In the genomic region with DNA sequence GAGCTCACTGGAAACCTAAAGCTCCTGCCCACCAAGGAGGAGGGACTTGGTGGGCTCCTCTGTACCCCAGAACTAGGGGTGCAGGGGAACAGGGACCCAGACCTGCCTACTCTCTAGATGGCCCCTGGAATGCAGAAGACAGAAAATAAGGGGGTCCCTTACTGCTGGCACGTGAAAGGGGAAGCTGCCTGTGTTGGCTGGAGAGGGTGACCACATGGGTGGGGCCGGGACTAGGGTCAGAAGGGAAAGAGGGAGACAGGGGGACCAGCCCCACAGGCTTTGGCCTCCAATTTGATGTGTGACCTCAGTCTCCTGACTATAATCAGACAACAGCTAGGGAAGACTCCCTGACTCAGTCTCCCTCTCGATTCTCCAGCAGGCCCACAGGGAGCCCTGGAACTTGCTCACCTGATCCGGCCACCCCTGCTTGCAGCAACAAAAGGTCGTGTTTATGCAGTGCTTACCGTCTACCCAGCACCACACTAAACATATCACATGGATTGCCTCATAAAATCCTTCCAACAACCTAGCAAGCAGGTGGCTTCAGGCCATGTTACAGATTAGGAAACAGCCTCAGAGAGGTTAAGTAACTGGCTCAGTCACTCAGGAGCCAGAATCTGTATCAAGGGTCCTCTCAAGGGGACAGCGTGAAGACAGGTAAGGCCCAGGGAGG, we compare ENCODE assay signal across 1 cellular context.
TF ChIP-seq lines count a peak whose summit lies in the region.

No MANE protein-coding gene starts in this region.

TF ChIP-seq in K562, 482 proteins besides CTCF, POLR2A, EP300 and RAD21 (continues in another document):
- TF ChIP-seq, protein P1, sequence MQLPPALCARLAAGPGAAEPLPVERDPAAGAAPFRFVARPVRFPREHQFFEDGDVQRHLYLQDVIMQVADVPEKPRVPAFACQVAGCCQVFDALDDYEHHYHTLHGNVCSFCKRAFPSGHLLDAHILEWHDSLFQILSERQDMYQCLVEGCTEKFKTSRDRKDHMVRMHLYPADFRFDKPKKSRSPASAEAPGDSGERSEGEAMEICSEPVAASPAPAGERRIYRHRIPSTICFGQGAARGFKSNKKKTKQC (CRISPR knock-in tag; IDR thresholded peaks at IDR 0.05), result 0 out of 2 replicates have a peak, but pooled peaks have one; percentile 13
- TF ChIP-seq RBM34 (IDR thresholded peaks at IDR 0.05; ENCODE audit: borderline replicate concordance, insufficient read depth, low read length), result no peak
- TF ChIP-seq THRAP3 (IDR thresholded peaks at IDR 0.05; ENCODE audit: borderline replicate concordance), result no peak
- TF ChIP-seq PML (IDR thresholded peaks at IDR 0.05; ENCODE audit: low read length), result no peak
- TF ChIP-seq ZNF699 (CRISPR knock-in tag; IDR thresholded peaks at IDR 0.05; ENCODE audit: insufficient replicate concordance), result no peak
- TF ChIP-seq, protein P2, sequence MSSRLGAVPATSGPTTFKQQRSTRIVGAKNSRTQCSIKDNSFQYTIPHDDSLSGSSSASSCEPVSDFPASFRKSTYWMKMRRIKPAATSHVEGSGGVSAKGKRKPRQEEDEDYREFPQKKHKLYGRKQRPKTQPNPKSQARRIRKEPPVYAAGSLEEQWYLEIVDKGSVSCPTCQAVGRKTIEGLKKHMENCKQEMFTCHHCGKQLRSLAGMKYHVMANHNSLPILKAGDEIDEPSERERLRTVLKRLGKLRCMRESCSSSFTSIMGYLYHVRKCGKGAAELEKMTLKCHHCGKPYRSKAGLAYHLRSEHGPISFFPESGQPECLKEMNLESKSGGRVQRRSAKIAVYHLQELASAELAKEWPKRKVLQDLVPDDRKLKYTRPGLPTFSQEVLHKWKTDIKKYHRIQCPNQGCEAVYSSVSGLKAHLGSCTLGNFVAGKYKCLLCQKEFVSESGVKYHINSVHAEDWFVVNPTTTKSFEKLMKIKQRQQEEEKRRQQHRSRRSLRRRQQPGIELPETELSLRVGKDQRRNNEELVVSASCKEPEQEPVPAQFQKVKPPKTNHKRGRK (tag; IDR thresholded peaks at IDR 0.05), result no peak
- TF ChIP-seq MTF1 (CRISPR knock-in tag; IDR thresholded peaks at IDR 0.05; ENCODE audit: borderline replicate concordance), result no peak
- no peak for TF ChIP-seq CBFA2T2 (conservative IDR thresholded peaks at IDR 0.05)
- no peak for TF ChIP-seq STAG1 (CRISPR knock-in tag; IDR thresholded peaks at IDR 0.05; ENCODE audit: borderline replicate concordance)
- TF ChIP-seq POLR2G (IDR thresholded peaks at IDR 0.05; ENCODE audit: low read depth, low read length), result no peak
- no peak for TF ChIP-seq ZNF408 (CRISPR knock-in tag; IDR thresholded peaks at IDR 0.05; ENCODE audit: low read depth)
- no peak for TF ChIP-seq ZNF41 (CRISPR knock-in tag; conservative IDR thresholded peaks at IDR 0.05)
- TF ChIP-seq, protein P3, sequence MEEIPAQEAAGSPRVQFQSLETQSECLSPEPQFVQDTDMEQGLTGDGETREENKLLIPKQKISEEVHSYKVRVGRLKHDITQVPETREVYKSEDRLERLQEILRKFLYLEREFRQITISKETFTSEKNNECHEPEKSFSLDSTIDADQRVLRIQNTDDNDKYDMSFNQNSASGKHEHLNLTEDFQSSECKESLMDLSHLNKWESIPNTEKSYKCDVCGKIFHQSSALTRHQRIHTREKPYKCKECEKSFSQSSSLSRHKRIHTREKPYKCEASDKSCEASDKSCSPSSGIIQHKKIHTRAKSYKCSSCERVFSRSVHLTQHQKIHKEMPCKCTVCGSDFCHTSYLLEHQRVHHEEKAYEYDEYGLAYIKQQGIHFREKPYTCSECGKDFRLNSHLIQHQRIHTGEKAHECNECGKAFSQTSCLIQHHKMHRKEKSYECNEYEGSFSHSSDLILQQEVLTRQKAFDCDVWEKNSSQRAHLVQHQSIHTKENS (CRISPR knock-in tag; IDR thresholded peaks at IDR 0.05), result no peak
- TF ChIP-seq LARP7 (IDR thresholded peaks at IDR 0.05), result no peak
- TF ChIP-seq, protein P4, sequence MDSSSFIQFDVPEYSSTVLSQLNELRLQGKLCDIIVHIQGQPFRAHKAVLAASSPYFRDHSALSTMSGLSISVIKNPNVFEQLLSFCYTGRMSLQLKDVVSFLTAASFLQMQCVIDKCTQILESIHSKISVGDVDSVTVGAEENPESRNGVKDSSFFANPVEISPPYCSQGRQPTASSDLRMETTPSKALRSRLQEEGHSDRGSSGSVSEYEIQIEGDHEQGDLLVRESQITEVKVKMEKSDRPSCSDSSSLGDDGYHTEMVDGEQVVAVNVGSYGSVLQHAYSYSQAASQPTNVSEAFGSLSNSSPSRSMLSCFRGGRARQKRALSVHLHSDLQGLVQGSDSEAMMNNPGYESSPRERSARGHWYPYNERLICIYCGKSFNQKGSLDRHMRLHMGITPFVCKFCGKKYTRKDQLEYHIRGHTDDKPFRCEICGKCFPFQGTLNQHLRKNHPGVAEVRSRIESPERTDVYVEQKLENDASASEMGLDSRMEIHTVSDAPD (CRISPR knock-in tag; IDR thresholded peaks at IDR 0.05), result no peak
- peak; percentile 54; the same call in 1 of the 2 replicates for TF ChIP-seq ZNF589 (CRISPR knock-in tag; IDR thresholded peaks at IDR 0.05; ENCODE audit: low read depth)
- TF ChIP-seq, protein P5, sequence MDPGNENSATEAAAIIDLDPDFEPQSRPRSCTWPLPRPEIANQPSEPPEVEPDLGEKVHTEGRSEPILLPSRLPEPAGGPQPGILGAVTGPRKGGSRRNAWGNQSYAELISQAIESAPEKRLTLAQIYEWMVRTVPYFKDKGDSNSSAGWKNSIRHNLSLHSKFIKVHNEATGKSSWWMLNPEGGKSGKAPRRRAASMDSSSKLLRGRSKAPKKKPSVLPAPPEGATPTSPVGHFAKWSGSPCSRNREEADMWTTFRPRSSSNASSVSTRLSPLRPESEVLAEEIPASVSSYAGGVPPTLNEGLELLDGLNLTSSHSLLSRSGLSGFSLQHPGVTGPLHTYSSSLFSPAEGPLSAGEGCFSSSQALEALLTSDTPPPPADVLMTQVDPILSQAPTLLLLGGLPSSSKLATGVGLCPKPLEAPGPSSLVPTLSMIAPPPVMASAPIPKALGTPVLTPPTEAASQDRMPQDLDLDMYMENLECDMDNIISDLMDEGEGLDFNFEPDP (CRISPR knock-in tag; IDR thresholded peaks at IDR 0.05), result no peak
- 0 out of 2 replicates have a peak, but pooled peaks have one; percentile 32 for TF ChIP-seq ZBTB1 (CRISPR knock-in tag; IDR thresholded peaks at IDR 0.05; ENCODE audit: borderline replicate concordance, low read depth)
- no peak for TF ChIP-seq SMAD2 (IDR thresholded peaks at IDR 0.05; ENCODE audit: low read depth, low read length)
- no peak for TF ChIP-seq HNRNPLL (IDR thresholded peaks at IDR 0.05; ENCODE audit: low read depth, low read length, poor library complexity, severe bottlenecking)
- no peak for TF ChIP-seq U2AF1 (optimal IDR thresholded peaks at IDR 0.05; ENCODE audit: low read depth, low read length)
- no peak for TF ChIP-seq MEF2A (IDR thresholded peaks at IDR 0.05; ENCODE audit: control insufficient read depth, low read depth, low read length)
- no peak for TF ChIP-seq ZZZ3 (IDR thresholded peaks at IDR 0.05)
- no peak for TF ChIP-seq ILK (tag; IDR thresholded peaks at IDR 0.05; ENCODE audit: borderline replicate concordance, low read depth)
- TF ChIP-seq, protein P6, sequence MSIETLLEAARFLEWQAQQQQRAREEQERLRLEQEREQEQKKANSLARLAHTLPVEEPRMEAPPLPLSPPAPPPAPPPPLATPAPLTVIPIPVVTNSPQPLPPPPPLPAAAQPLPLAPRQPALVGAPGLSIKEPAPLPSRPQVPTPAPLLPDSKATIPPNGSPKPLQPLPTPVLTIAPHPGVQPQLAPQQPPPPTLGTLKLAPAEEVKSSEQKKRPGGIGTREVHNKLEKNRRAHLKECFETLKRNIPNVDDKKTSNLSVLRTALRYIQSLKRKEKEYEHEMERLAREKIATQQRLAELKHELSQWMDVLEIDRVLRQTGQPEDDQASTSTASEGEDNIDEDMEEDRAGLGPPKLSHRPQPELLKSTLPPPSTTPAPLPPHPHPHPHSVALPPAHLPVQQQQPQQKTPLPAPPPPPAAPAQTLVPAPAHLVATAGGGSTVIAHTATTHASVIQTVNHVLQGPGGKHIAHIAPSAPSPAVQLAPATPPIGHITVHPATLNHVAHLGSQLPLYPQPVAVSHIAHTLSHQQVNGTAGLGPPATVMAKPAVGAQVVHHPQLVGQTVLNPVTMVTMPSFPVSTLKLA (conservative IDR thresholded peaks at IDR 0.05), result peak in 1 of 2 experiments; percentile 40; a peak in 1 of 4 replicates
- 0 out of 2 replicates have a peak, but pooled peaks have one; percentile 9 for TF ChIP-seq SMARCE1 (IDR thresholded peaks at IDR 0.05)
- no peak for TF ChIP-seq TARDBP (IDR thresholded peaks at IDR 0.05)
- no peak for TF ChIP-seq ZC3H4 (CRISPR knock-in tag; IDR thresholded peaks at IDR 0.05; ENCODE audit: borderline replicate concordance)
- TF ChIP-seq CEBPG (CRISPR knock-in tag; IDR thresholded peaks at IDR 0.05), result peak; percentile 55
- TF ChIP-seq CEBPG (tag; conservative IDR thresholded peaks at IDR 0.05 in 1 of 2, IDR thresholded peaks at IDR 0.05 in 1 of 2), result peak; percentile 10 to 65; a peak in 1 of 4 replicates
- no peak for TF ChIP-seq CSDE1 (IDR thresholded peaks at IDR 0.05)
- TF ChIP-seq, protein P7, sequence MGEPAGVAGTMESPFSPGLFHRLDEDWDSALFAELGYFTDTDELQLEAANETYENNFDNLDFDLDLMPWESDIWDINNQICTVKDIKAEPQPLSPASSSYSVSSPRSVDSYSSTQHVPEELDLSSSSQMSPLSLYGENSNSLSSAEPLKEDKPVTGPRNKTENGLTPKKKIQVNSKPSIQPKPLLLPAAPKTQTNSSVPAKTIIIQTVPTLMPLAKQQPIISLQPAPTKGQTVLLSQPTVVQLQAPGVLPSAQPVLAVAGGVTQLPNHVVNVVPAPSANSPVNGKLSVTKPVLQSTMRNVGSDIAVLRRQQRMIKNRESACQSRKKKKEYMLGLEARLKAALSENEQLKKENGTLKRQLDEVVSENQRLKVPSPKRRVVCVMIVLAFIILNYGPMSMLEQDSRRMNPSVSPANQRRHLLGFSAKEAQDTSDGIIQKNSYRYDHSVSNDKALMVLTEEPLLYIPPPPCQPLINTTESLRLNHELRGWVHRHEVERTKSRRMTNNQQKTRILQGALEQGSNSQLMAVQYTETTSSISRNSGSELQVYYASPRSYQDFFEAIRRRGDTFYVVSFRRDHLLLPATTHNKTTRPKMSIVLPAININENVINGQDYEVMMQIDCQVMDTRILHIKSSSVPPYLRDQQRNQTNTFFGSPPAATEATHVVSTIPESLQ (CRISPR knock-in tag; IDR thresholded peaks at IDR 0.05), result no peak
- TF ChIP-seq ZNF124 (CRISPR knock-in tag; IDR thresholded peaks at IDR 0.05), result no peak
- no peak for TF ChIP-seq ZNF507 (tag; conservative IDR thresholded peaks at IDR 0.05)
- TF ChIP-seq, protein P8, sequence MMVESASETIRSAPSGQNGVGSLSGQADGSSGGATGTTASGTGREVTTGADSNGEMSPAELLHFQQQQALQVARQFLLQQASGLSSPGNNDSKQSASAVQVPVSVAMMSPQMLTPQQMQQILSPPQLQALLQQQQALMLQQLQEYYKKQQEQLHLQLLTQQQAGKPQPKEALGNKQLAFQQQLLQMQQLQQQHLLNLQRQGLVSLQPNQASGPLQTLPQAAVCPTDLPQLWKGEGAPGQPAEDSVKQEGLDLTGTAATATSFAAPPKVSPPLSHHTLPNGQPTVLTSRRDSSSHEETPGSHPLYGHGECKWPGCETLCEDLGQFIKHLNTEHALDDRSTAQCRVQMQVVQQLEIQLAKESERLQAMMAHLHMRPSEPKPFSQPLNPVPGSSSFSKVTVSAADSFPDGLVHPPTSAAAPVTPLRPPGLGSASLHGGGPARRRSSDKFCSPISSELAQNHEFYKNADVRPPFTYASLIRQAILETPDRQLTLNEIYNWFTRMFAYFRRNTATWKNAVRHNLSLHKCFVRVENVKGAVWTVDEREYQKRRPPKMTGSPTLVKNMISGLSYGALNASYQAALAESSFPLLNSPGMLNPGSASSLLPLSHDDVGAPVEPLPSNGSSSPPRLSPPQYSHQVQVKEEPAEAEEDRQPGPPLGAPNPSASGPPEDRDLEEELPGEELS (CRISPR knock-in tag; IDR thresholded peaks at IDR 0.05; ENCODE audit: borderline replicate concordance), result no peak
- peak in 1 of 2 experiments; percentile 12; a peak in 1 of 4 replicates for TF ChIP-seq RCOR1 (IDR thresholded peaks at IDR 0.05; ENCODE audit: borderline replicate concordance in 1 of 2, low read depth in 2 of 2, low read length in 2 of 2)
- TF ChIP-seq SMAD1 (IDR thresholded peaks at IDR 0.05; ENCODE audit: low read depth, low read length, partially characterized antibody), result peak; percentile 17
- 0 out of 2 replicates have a peak, but pooled peaks have one; percentile 12 for TF ChIP-seq ZFX (CRISPR knock-in tag; IDR thresholded peaks at IDR 0.05)
- no peak for TF ChIP-seq RB1 (IDR thresholded peaks at IDR 0.05; ENCODE audit: low read depth)
- no peak for TF ChIP-seq XRCC5 (IDR thresholded peaks at IDR 0.05; ENCODE audit: low read depth, low read length)
- no peak for TF ChIP-seq TCF3 (CRISPR knock-in tag; IDR thresholded peaks at IDR 0.05)
- no peak for TF ChIP-seq ZNF717 (CRISPR knock-in tag; IDR thresholded peaks at IDR 0.05)
- TF ChIP-seq, protein P9, sequence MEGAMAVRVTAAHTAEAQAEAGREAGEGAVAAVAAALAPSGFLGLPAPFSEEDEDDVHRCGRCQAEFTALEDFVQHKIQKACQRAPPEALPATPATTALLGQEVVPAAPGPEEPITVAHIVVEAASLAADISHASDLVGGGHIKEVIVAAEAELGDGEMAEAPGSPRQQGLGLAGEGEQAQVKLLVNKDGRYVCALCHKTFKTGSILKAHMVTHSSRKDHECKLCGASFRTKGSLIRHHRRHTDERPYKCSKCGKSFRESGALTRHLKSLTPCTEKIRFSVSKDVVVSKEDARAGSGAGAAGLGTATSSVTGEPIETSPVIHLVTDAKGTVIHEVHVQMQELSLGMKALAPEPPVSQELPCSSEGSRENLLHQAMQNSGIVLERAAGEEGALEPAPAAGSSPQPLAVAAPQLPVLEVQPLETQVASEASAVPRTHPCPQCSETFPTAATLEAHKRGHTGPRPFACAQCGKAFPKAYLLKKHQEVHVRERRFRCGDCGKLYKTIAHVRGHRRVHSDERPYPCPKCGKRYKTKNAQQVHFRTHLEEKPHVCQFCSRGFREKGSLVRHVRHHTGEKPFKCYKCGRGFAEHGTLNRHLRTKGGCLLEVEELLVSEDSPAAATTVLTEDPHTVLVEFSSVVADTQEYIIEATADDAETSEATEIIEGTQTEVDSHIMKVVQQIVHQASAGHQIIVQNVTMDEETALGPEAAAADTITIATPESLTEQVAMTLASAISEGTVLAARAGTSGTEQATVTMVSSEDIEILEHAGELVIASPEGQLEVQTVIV (CRISPR knock-in tag; IDR thresholded peaks at IDR 0.05; ENCODE audit: borderline replicate concordance), result no peak
- TF ChIP-seq ZNF830 (CRISPR knock-in tag; IDR thresholded peaks at IDR 0.05), result no peak
- TF ChIP-seq, protein P10, sequence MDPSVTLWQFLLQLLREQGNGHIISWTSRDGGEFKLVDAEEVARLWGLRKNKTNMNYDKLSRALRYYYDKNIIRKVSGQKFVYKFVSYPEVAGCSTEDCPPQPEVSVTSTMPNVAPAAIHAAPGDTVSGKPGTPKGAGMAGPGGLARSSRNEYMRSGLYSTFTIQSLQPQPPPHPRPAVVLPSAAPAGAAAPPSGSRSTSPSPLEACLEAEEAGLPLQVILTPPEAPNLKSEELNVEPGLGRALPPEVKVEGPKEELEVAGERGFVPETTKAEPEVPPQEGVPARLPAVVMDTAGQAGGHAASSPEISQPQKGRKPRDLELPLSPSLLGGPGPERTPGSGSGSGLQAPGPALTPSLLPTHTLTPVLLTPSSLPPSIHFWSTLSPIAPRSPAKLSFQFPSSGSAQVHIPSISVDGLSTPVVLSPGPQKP (CRISPR knock-in tag; IDR thresholded peaks at IDR 0.05), result no peak
- TF ChIP-seq GABPB1 (CRISPR knock-in tag; IDR thresholded peaks at IDR 0.05), result no peak
- no peak for TF ChIP-seq HNRNPK (IDR thresholded peaks at IDR 0.05; ENCODE audit: low read depth, low read length, poor library complexity, severe bottlenecking)
- TF ChIP-seq KAT7 (CRISPR knock-in tag; IDR thresholded peaks at IDR 0.05; ENCODE audit: borderline replicate concordance), result no peak
